Comparison of ENCODE assay signal across 8 cellular contexts in genomic region chr3:115512565-115513410, GRCh38.
DNase-seq lines count a peak whose midpoint lies in the region; ATAC-seq and TF ChIP-seq lines count a peak whose summit lies in the region.

No MANE protein-coding gene starts in this region.

- no peak overlapping the region for H3K27ac ChIP-seq in BLaER1 treated with 17β-estradiol and CSF1 and Interleukin-3, amounts not matched to agents 10 nM and 100 nM
- H3K27ac ChIP-seq in H9 (ENCODE audit: insufficient read length, low read depth, low read length) (peak overlapping the region; percentile 76), ascending aorta (peak overlapping the region; percentile 17 to 44)

- intact Hi-C loops in ascending aorta (cut with DNase I) = loop anchor here (5.0 to 10.0 kb wide), 2 partner anchors 235 to 298 kb away; no protein-coding TSS in a partner anchor

- no peaks in the 10 kb centered on the region for H3K79me2 ChIP-seq in H9 (ENCODE audit: insufficient read depth, low read length)

- WGBS in H9 (ENCODE audit: extremely low coverage, insufficient read length, low lambda C conversion rate) = no CpG with 5 or more reads among the region's 26 CpGs

- H3T11ph ChIP-seq in H9 (ENCODE audit: low read length) = peak overlapping the region; percentile 1

- H3K14ac ChIP-seq in H9 (ENCODE audit: insufficient read depth, low read length) = peak overlapping the region; percentile 91; the same call in 1 of the 2 replicates

- H3K27me3 ChIP-seq in BLaER1 treated with 17β-estradiol and CSF1 and Interleukin-3, amounts not matched to agents 10 nM and 100 nM = no peaks in the 10 kb centered on the region; a peak in 2 of 22 replicates
- H3K27me3 ChIP-seq in H9 (ENCODE audit: insufficient read depth, low read length) = no peaks in the 10 kb centered on the region
- no peaks in the 10 kb centered on the region for H3K27me3 ChIP-seq in ascending aorta

- DNase-seq in H9 (peak; percentile 89), NCI-H748 treated with DMSO at 0.1 percent for 48 hours (lab: John Stamatoyannopoulos, UW) (peak; percentile 75), ascending aorta (ENCODE audit: low spot score in 2 of 2) (peak in 1 of 2 donors; percentile 61), hypothalamus (lab: John Stamatoyannopoulos, UW) (peak in 26 of 51 donors; percentile 2 to 66 (median 24)), renal cortical epithelial cell (ENCODE audit: low read depth) (peak; percentile 19)

- H3K4me3 ChIP-seq in BLaER1 treated with 17β-estradiol and CSF1 and Interleukin-3, amounts not matched to agents 10 nM and 100 nM = peak overlapping the region; percentile 18 to 48 (median 37); a peak in 17 of 20 replicates
- peak overlapping the region; percentile 52 to 70 for H3K4me3 ChIP-seq in ascending aorta

- no peaks in the 10 kb centered on the region; a peak in 2 of 7 replicates for H3K36me3 Mint-ChIP-seq in H9 (ENCODE audit: insufficient read depth in 1 of 3, low read depth in 3 of 3)

- H3K79me1 ChIP-seq in H9 (ENCODE audit: insufficient read depth, low read depth, low read length, poor library complexity, severe bottlenecking) = no peaks in the 10 kb centered on the region

- H3K9ac ChIP-seq in BLaER1 treated with 17β-estradiol and CSF1 and Interleukin-3, amounts not matched to agents 10 nM and 100 nM = peak overlapping the region in 3 of 11 experiments; percentile 25 to 38 (median 27); a peak in 4 of 22 replicates
- peak overlapping the region; percentile 72 for H3K9ac ChIP-seq in H9 (ENCODE audit: extremely low read depth, insufficient read length, low read length)

- H3K4me1 ChIP-seq in BLaER1 treated with 17β-estradiol and CSF1 and Interleukin-3, amounts not matched to agents 10 nM and 100 nM = peaks cover 12 to 32% (median 14%) of the 10 kb centered on the region in 10 experiments; a peak in 19 of 20 replicates
- H3K4me1 ChIP-seq in H9 (ENCODE audit: insufficient read depth, low read length) (peaks cover 2% of the 10 kb centered on the region; the same call in 1 of the 2 replicates), ascending aorta (no peaks in the 10 kb centered on the region)

- H2BK12ac ChIP-seq in H9 (ENCODE audit: insufficient read length, low read depth, low read length) = no peak overlapping the region

- peaks cover 7% of the 10 kb centered on the region for H3K23me2 ChIP-seq in H9 (ENCODE audit: insufficient read length, low read depth, low read length, poor library complexity, severe bottlenecking)

- peak overlapping the region; percentile 83 for H3K18ac ChIP-seq in H9 (ENCODE audit: insufficient read length, low read depth, low read length)

- no peaks in the 10 kb centered on the region for H3K9me3 ChIP-seq in BLaER1 treated with 17β-estradiol and CSF1 and Interleukin-3, amounts not matched to agents 10 nM and 100 nM (replicated peaks in 1 of 11)
- H3K9me3 ChIP-seq in H9 (ENCODE audit: control insufficient read depth, low read depth, low read length) = no peaks in the 10 kb centered on the region
- H3K9me3 ChIP-seq in ascending aorta = no peaks in the 10 kb centered on the region

- H4K20me1 ChIP-seq in BLaER1 treated with 17β-estradiol and CSF1 and Interleukin-3, amounts not matched to agents 10 nM and 100 nM = no peaks in the 10 kb centered on the region
- no peaks in the 10 kb centered on the region for H4K20me1 ChIP-seq in H9 (ENCODE audit: control insufficient read depth, insufficient read depth, insufficient read length)

- no peak overlapping the region for H2AK5ac ChIP-seq in H9 (ENCODE audit: insufficient read length, low read length)

- H3K56ac ChIP-seq in H9 (ENCODE audit: insufficient read length, low read depth, low read length) = no peak overlapping the region

- peak overlapping the region; percentile 69 for H2AFZ ChIP-seq in H9 (ENCODE audit: low read length)

- H3K27ac Mint-ChIP-seq in H9 = peak overlapping the region; percentile 97 to 99 (median 99)

- peak overlapping the region; percentile 71 for H2BK120ac ChIP-seq in H9 (ENCODE audit: low read depth, low read length, poor library complexity, severe bottlenecking)

- no peaks in the 10 kb centered on the region for H3K36me3 ChIP-seq in BLaER1 treated with 17β-estradiol and CSF1 and Interleukin-3, amounts not matched to agents 10 nM and 100 nM
- no peaks in the 10 kb centered on the region for H3K36me3 ChIP-seq in ascending aorta

- H2BK20ac ChIP-seq in H9 (ENCODE audit: low read depth, low read length, poor library complexity, severe bottlenecking) = no peak overlapping the region

- H2BK5ac ChIP-seq in H9 (ENCODE audit: insufficient read length, low read length) = no peak overlapping the region

- peaks cover 35 to 40% of the 10 kb centered on the region in 2 experiments for H3K4me1 Mint-ChIP-seq in H9

- no peak overlapping the region for H4K91ac ChIP-seq in H9 (ENCODE audit: insufficient read length, low read depth, low read length)

- ATAC-seq in HG02642 (IDR thresholded peaks at IDR 0.05; ENCODE audit: poor library complexity, unreplicated experiment) = no peak
- no peak for ATAC-seq in GM21529 (IDR thresholded peaks at IDR 0.05; ENCODE audit: unreplicated experiment)

- no peak overlapping the region for H4K5ac ChIP-seq in H9 (ENCODE audit: insufficient read length, low read depth, low read length)

- H3K27me3 Mint-ChIP-seq in H9 (ENCODE audit: low read depth) = peaks cover 2% of the 10 kb centered on the region; the same call in 1 of the 2 replicates

- TF ChIP-seq CTCF in H9 (conservative IDR thresholded peaks at IDR 0.05) (no peak), ascending aorta (IDR thresholded peaks at IDR 0.05) (no peak)

- peak overlapping the region; percentile 64 to 88 (median 72) for H3K4me2 ChIP-seq in BLaER1 treated with 17β-estradiol and CSF1 and Interleukin-3, amounts not matched to agents 10 nM and 100 nM
- H3K4me2 ChIP-seq in H9 (ENCODE audit: insufficient read depth, insufficient read length, low read length) = peak overlapping the region; percentile 89

- peaks cover 0 to 2% of the 10 kb centered on the region in 2 experiments; a peak in 1 of 5 replicates for H3K9me3 Mint-ChIP-seq in H9

- no peak overlapping the region for H4K8ac ChIP-seq in H9 (replicated peaks; ENCODE audit: insufficient read length, low read depth, low read length)

- H3K23ac ChIP-seq in H9 (ENCODE audit: insufficient read length, low read depth, low read length) = no peak overlapping the region

- no peak overlapping the region; the same call in 1 of the 2 replicates for H3K4ac ChIP-seq in H9 (ENCODE audit: low read depth, low read length)

- H3K4me3 Mint-ChIP-seq in H9 = peak overlapping the region; percentile 82 to 88

- no peak overlapping the region for H2BK15ac ChIP-seq in H9 (ENCODE audit: low read depth, low read length)

Comparison
In these comparisons a context has a peak if more than half of its experiments do, and no peak if none do; other contexts are left out.
1. H3K27ac ChIP-seq: peak in H9 (single experiment) and ascending aorta (2 of 2); none in BLaER1 treated with 17β-estradiol and CSF1 and Interleukin-3, amounts not matched to agents 10 nM and 100 nM (0 of 11).